23 cellular contexts compared by ENCODE assay signal in genomic region chr5:39697891-39698290, GRCh38.
"Had no signal": no experiment of that assay in that cellular context is flagged by ENCODE, and none has a peak within 500 bp of the region (broad histone marks: within the 10 kb centered on the region; RNA-seq: fewer than 3 reads in every experiment).

No MANE protein-coding gene starts in this region.

- H3K9me3 ChIP-seq: heart left ventricle, left lung, psoas muscle, right lobe of liver, suprapubic skin had no signal

- H3K27me3 ChIP-seq: heart left ventricle, hepatocyte, left lung, right lobe of liver, suprapubic skin had no signal

- H2AFZ ChIP-seq: hepatocyte had no signal

- H3K4me3 ChIP-seq: coronary artery, heart left ventricle, hepatocyte, left lung, psoas muscle, right lobe of liver, suprapubic skin had no signal

- H3K36me3 Mint-ChIP-seq: naive thymus-derived CD4-positive, alpha-beta T cell had no signal

- H3K27ac Mint-ChIP-seq: effector memory CD8-positive, alpha-beta T cell; naive thymus-derived CD4-positive, alpha-beta T cell; nephron progenitor cell; stimulated activated naive CD8-positive, alpha-beta T cell treated with anti-CD3 and anti-CD28 coated beads, Interleukin-15, amount 100 ng/mL, for 72 hours had no signal

- H3K4me1 ChIP-seq: heart left ventricle, left lung, psoas muscle, suprapubic skin had no signal

- H3K4me1 Mint-ChIP-seq: naive thymus-derived CD4-positive, alpha-beta T cell; nephron progenitor cell; stimulated activated naive CD8-positive, alpha-beta T cell treated with anti-CD3 and anti-CD28 coated beads, Interleukin-15, amount 100 ng/mL, for 72 hours had no signal

- H3K9me3 Mint-ChIP-seq: effector memory CD8-positive, alpha-beta T cell; naive thymus-derived CD4-positive, alpha-beta T cell; nephron progenitor cell; stimulated activated naive CD8-positive, alpha-beta T cell treated with anti-CD3 and anti-CD28 coated beads, Interleukin-15, amount 100 ng/mL, for 72 hours had no signal

- H3K36me3 ChIP-seq: heart left ventricle, left lung, right lobe of liver, suprapubic skin had no signal

- DNase-seq: dermis blood vessel endothelial cell; effector memory CD8-positive, alpha-beta T cell; heart left ventricle; left lung; mesenchymal stem cell; midbrain; naive thymus-derived CD4-positive, alpha-beta T cell; nephron progenitor cell; nucleus accumbens; posterior cingulate gyrus; psoas muscle; right lobe of liver; small intestine; stimulated activated CD4-positive, alpha-beta T cell treated with anti-CD3 and anti-CD28 coated beads, Interleukin-12 subunit alpha, Interleukin-12 subunit beta, amount 100 ng/mL, for 4 hours; stimulated activated CD4-positive, alpha-beta T cell treated with anti-CD3 and anti-CD28 coated beads, Interleukin-1b, Interleukin-23, amount 100 ng/mL, for 48 hours; stimulated activated CD4-positive, alpha-beta T cell treated with anti-CD3 and anti-CD28 coated beads, Interleukin-4, amount 100 ng/mL, for 1 hour; stimulated activated CD8-positive, alpha-beta memory T cell treated with anti-CD3 and anti-CD28 coated beads, Interleukin-4, amount 100 ng/mL, for 48 hours; stimulated activated naive CD4-positive, alpha-beta T cell; stimulated activated naive CD8-positive, alpha-beta T cell treated with anti-CD3 and anti-CD28 coated beads, Interleukin-15, amount 100 ng/mL, for 72 hours; trophoblast cell had no signal

- H3K79me2 ChIP-seq: hepatocyte had no signal

- H3K4me3 Mint-ChIP-seq: effector memory CD8-positive, alpha-beta T cell; naive thymus-derived CD4-positive, alpha-beta T cell; nephron progenitor cell; stimulated activated naive CD8-positive, alpha-beta T cell treated with anti-CD3 and anti-CD28 coated beads, Interleukin-15, amount 100 ng/mL, for 72 hours had no signal

- H3K27ac ChIP-seq: coronary artery, heart left ventricle, left lung, psoas muscle, suprapubic skin had no signal
